1 cellular context compared by ENCODE assay signal in the genomic region with DNA sequence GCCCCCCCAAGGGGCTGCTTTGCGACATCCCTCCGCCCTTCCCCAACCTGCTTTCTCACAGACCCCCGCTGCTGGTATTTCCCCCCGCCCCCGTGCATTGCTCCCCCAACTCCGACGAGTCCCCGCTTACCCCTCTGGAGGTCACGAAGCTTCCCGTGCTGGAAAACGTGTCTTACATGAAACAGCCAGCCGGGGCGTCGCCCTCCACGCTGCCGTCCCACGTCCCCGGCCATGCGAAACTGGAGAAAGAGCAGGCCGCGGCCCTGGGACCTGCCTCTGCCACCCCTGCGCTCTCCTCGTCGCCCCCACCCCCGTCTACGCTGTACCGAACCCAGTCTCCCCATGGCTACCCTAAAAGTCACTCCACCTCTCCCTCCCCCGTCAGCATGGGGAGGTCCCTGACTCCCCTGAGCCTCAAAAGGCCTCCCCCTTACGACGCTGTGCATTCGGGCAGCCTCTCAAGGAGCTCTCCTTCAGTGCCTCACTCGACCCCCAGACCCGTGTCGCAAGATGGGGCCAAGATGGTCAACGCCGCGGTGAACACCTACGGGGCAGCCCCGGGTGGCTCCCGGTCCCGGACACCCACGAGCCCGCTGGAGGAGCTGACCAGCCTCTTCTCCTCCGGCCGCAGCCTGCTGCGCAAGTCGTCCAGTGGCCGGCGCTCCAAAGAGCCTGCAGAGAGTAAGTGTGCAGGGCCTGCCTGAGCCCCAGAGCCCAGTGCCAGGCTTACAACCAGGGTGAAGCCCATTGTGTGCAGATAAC.
TF ChIP-seq lines count a peak whose summit lies in the region.

No MANE protein-coding gene starts in this region.

TF ChIP-seq in SK-N-SH, 30 proteins besides CTCF, POLR2A, EP300 and RAD21 (continued from another document):
- TF ChIP-seq, protein P1, sequence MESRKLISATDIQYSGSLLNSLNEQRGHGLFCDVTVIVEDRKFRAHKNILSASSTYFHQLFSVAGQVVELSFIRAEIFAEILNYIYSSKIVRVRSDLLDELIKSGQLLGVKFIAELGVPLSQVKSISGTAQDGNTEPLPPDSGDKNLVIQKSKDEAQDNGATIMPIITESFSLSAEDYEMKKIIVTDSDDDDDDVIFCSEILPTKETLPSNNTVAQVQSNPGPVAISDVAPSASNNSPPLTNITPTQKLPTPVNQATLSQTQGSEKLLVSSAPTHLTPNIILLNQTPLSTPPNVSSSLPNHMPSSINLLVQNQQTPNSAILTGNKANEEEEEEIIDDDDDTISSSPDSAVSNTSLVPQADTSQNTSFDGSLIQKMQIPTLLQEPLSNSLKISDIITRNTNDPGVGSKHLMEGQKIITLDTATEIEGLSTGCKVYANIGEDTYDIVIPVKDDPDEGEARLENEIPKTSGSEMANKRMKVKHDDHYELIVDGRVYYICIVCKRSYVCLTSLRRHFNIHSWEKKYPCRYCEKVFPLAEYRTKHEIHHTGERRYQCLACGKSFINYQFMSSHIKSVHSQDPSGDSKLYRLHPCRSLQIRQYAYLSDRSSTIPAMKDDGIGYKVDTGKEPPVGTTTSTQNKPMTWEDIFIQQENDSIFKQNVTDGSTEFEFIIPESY (IDR thresholded peaks at IDR 0.05; ENCODE audit: borderline replicate concordance, low read depth) = no peak
- no peak for TF ChIP-seq MXI1 (IDR thresholded peaks at IDR 0.05; ENCODE audit: low read depth, low read length)
- TF ChIP-seq FOSL2 (IDR thresholded peaks at IDR 0.05; ENCODE audit: borderline replicate concordance, low read depth) = no peak
- TF ChIP-seq TEAD4 (IDR thresholded peaks at IDR 0.05; ENCODE audit: borderline replicate concordance, insufficient read depth) = no peak
- no peak for TF ChIP-seq SIN3A (IDR thresholded peaks at IDR 0.05; ENCODE audit: borderline replicate concordance, low read depth, low read length)
TF ChIP-seq in SK-N-SH: peak in this region for 0.
